In the genomic region with DNA sequence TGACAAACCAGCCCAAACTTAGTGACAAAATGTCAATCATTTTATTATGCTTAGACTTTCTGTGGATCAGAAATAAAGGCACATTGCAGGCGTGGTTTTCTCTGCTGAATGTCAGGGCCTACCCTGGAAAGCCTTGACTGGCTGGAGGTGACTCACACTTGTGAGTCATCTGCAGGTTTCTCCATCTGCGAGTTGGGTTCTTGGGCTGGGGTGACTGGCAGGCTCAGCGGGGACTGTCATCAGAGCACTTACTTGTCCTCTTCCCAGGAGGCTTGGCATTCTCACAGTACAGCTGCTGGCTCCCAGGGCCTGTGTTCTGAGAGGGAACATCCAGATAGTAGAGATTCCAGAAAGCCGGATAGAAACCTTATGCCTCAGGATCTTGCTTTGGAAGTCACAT, we compare ENCODE assay signal across 1 cellular context.
TF ChIP-seq lines count a peak whose summit lies in the region.

No MANE protein-coding gene starts in this region.

TF ChIP-seq in HEK293, 187 proteins besides CTCF, POLR2A, EP300 and RAD21 (continued from another document):
- no peak for TF ChIP-seq ZNF18 (tag by site-specific recombination; IDR thresholded peaks at IDR 0.05)
- TF ChIP-seq ZNF341 (tag by site-specific recombination; IDR thresholded peaks at IDR 0.05; ENCODE audit: low read depth) = no peak
- TF ChIP-seq PRDM1 (tag by site-specific recombination; IDR thresholded peaks at IDR 0.05) = 0 out of 2 replicates have a peak, but pooled peaks have one; percentile 15
- TF ChIP-seq OVOL3 (tag by site-specific recombination; IDR thresholded peaks at IDR 0.05) = no peak
- TF ChIP-seq ZSCAN16 (tag by site-specific recombination; IDR thresholded peaks at IDR 0.05) = peak; percentile 68; the same call in 1 of the 2 replicates
TF ChIP-seq in HEK293: peak in this region for 3.
